ENCODE assay signal across 13 cellular contexts in genomic region chr10:100742936-100743335, GRCh38. TPM values are rescaled to one million over a fixed set of nuclear protein-coding genes. Genes with fewer than 3 reads are reported as not detected.
"Had no signal": no experiment of that assay in that cellular context is flagged by ENCODE, and none has a peak within 500 bp of the region (broad histone marks: within the 10 kb centered on the region; RNA-seq: fewer than 3 reads in every experiment).

No MANE protein-coding gene starts in this region.

- ATAC-seq: gastroesophageal sphincter had no signal

- H3K9me3 ChIP-seq: gastroesophageal sphincter, heart left ventricle, mucosa of descending colon had no signal

- H3K9me3 Mint-ChIP-seq: activated T-helper 1 cell treated with anti-CD3 and anti-CD28 coated beads, Interleukin-12 subunit alpha, Interleukin-12 subunit beta, Interleukin-2, Interleukin-4 antibody, amounts not matched to agents 30 ng/mL and 10 ng/mL and 1 ng/mL, durations not matched to agents 14 hours and 24 hours and 36 hours had no signal

- H3K36me3 ChIP-seq: gastroesophageal sphincter, heart left ventricle, WERI-Rb-1 had no signal

- H3K27ac Mint-ChIP-seq: activated naive CD8-positive, alpha-beta T cell had no signal

- H3K27ac ChIP-seq: gastroesophageal sphincter, heart left ventricle, WERI-Rb-1 had no signal

- DNase-seq: activated T-cell treated with anti-CD3 and anti-CD28 coated beads for 4 hours, occipital lobe had no signal

- H3K4me3 ChIP-seq: gastroesophageal sphincter, heart left ventricle, mucosa of descending colon had no signal

- H3K36me3 Mint-ChIP-seq: activated naive CD8-positive, alpha-beta T cell; naive thymus-derived CD4-positive, alpha-beta T cell had no signal

- H3K4me3 Mint-ChIP-seq: activated T-helper 1 cell treated with anti-CD3 and anti-CD28 coated beads, Interleukin-12 subunit alpha, Interleukin-12 subunit beta, Interleukin-2, Interleukin-4 antibody, amounts not matched to agents 30 ng/mL and 10 ng/mL and 1 ng/mL, durations not matched to agents 14 hours and 24 hours and 36 hours had no signal

RNA-seq across cellular contexts. Expression of gene PAX2, which starts 2.4 kb away (rescaled TPM):
- total RNA-seq: activated T-helper 1 cell treated with anti-CD3 and anti-CD28 coated beads, Interleukin-12 subunit alpha, Interleukin-12 subunit beta, Interleukin-2, Interleukin-4 antibody, amounts not matched to agents 30 ng/mL and 10 ng/mL and 1 ng/mL, durations not matched to agents 14 hours and 24 hours and 36 hours; dermis microvascular lymphatic vessel endothelial cell; esophagus mucosa; gastroesophageal sphincter; heart left ventricle; lower leg skin; mucosa of descending colon; naive thymus-derived CD4-positive, alpha-beta T cell; occipital lobe; posterior vena cava had no signal
- polyA plus RNA-seq: heart left ventricle; naive thymus-derived CD4-positive, alpha-beta T cell had no signal
